In genomic region chr21:20856926-20857325, GRCh38 we compare ENCODE assay signal across 20 cellular contexts.
DNase-seq lines count a peak whose midpoint lies in the region; ATAC-seq and TF ChIP-seq lines count a peak whose summit lies in the region.
"Had no signal": no experiment of that assay in that cellular context is flagged by ENCODE, and none has a peak within 500 bp of the region (broad histone marks: within the 10 kb centered on the region; RNA-seq: fewer than 3 reads in every experiment).

No MANE protein-coding gene starts in this region.

- no peak for ATAC-seq in GM18498 (IDR thresholded peaks at IDR 0.05; ENCODE audit: unreplicated experiment)
- ATAC-seq: A549; activated CD8-positive, alpha-beta T cell treated with anti-CD3 and anti-CD28 coated beads for 36 hours; activated T-cell treated with anti-CD3 and anti-CD28 coated beads, Interleukin-2, amount 50 U/mL, for 72 hours had no signal

- H3K27ac ChIP-seq in VCaP: peak overlapping the region; percentile 82
- H3K27ac ChIP-seq: A549, brain microvascular endothelial cell, spleen had no signal

- no peak for TF ChIP-seq CTCF in VCaP (conservative IDR thresholded peaks at IDR 0.05)

- DNase-seq in CMK (ENCODE audit: low read depth): peak; percentile 75
- peak; percentile 92 for DNase-seq in NCI-H1105 treated with DMSO at 0.1 percent for 48 hours (lab: John Stamatoyannopoulos, UW)
- DNase-seq in NCI-H345 treated with DMSO at 0.1 percent for 48 hours (lab: John Stamatoyannopoulos, UW; ENCODE audit: unreplicated experiment): peak; percentile 97
- no peak for DNase-seq in NCI-H1694 (lab: John Stamatoyannopoulos, UW)
- no peak for DNase-seq in NCI-H524 (lab: John Stamatoyannopoulos, UW)
- DNase-seq in activated CD8-positive, alpha-beta memory T cell treated with anti-CD3 and anti-CD28 coated beads, Interleukin-2, amount 50 U/mL, for 48 hours: no peak
- DNase-seq: activated CD8-positive, alpha-beta T cell treated with anti-CD3 and anti-CD28 coated beads for 36 hours; activated naive CD8-positive, alpha-beta T cell treated with anti-CD3 and anti-CD28 coated beads, Interleukin-2, amount 10 ng/mL, durations not matched to agents 7 days and 5 days; activated T-cell treated with anti-CD3 and anti-CD28 coated beads, Interleukin-2, amount 50 U/mL, for 72 hours; brain microvascular endothelial cell; C1 segment of cervical spinal cord; mammary epithelial cell; NCI-H2171 treated with DMSO at 0.1 percent for 48 hours; nephron progenitor cell; spleen; stimulated activated naive CD4-positive, alpha-beta T cell; trophoblast cell had no signal

Comparison
In these comparisons a context has a peak if more than half of its experiments do, and no peak if none do; other contexts are left out.
1. DNase-seq: peak in CMK (single experiment), NCI-H1105 treated with DMSO at 0.1 percent for 48 hours (single experiment) and NCI-H345 treated with DMSO at 0.1 percent for 48 hours (single experiment); none in NCI-H1694 (single experiment), NCI-H524 (0 of 2) and activated CD8-positive, alpha-beta memory T cell treated with anti-CD3 and anti-CD28 coated beads, Interleukin-2, amount 50 U/mL, for 48 hours (single experiment).